ENCODE assay signal across 1 cellular context in the genomic region with DNA sequence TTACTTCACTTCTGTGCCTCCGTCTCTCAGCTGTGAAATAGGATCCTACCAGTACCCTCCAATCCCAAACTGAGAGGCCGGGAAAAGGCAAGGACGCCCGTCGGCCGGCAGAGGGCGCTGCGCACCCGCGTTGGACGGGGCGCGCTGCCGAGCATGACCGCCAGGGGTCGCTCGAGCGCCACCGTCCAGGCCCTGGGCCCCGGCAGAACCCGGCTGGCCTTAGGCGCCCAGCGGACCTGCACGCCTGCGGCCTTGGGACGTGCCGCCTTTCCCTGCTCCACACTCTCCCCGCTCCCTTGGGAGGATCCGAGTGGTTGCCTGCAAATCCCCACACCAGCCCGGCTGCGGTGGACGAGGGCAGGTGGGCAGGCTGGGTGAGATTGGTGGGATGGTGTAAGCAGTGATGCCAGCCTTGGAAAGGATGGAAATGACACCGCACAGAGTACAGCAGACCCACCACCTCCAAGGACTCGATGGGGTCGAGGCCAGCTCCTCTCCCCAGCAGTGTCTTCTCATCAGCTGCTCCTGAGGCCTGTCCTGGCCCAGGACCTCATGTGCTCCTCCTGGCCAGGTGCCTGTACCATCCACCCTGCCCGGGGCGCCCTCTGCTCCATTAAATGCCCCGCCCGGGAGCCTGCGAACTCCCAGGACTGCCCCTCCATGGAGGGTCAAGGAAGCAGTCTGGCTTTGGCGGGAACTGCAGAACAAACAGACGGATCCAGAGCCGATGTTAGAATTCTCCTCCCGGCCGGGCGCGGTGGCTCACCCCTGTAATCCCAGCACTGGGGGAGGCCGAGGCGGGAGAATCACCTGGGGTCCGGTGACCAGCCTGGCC.
TF ChIP-seq lines count a peak whose summit lies in the region.

No MANE protein-coding gene starts in this region.

TF ChIP-seq in K562, 482 proteins besides CTCF, POLR2A, EP300 and RAD21 (continued from another document):
- TF ChIP-seq SMAD2 (IDR thresholded peaks at IDR 0.05; ENCODE audit: low read depth, low read length) (no peak), CBFB (CRISPR knock-in tag; IDR thresholded peaks at IDR 0.05) (0 out of 2 replicates have a peak, but pooled peaks have one; percentile 44), NFRKB (IDR thresholded peaks at IDR 0.05; ENCODE audit: low read depth) (no peak), JUNB (CRISPR knock-in tag; conservative IDR thresholded peaks at IDR 0.05) (no peak), ASH1L (IDR thresholded peaks at IDR 0.05; ENCODE audit: borderline replicate concordance, low read depth, partially characterized antibody) (no peak), NBN (IDR thresholded peaks at IDR 0.05; ENCODE audit: low read depth) (no peak), ILF3 (IDR thresholded peaks at IDR 0.05; ENCODE audit: borderline replicate concordance) (no peak), MED1 (CRISPR knock-in tag; IDR thresholded peaks at IDR 0.05; ENCODE audit: borderline replicate concordance) (no peak), DNMT1 (IDR thresholded peaks at IDR 0.05) (no peak), KLF10 (CRISPR knock-in tag; IDR thresholded peaks at IDR 0.05) (no peak), ZNF133 (CRISPR knock-in tag; IDR thresholded peaks at IDR 0.05) (no peak)
- TF ChIP-seq, protein P1, sequence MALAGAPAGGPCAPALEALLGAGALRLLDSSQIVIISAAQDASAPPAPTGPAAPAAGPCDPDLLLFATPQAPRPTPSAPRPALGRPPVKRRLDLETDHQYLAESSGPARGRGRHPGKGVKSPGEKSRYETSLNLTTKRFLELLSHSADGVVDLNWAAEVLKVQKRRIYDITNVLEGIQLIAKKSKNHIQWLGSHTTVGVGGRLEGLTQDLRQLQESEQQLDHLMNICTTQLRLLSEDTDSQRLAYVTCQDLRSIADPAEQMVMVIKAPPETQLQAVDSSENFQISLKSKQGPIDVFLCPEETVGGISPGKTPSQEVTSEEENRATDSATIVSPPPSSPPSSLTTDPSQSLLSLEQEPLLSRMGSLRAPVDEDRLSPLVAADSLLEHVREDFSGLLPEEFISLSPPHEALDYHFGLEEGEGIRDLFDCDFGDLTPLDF (CRISPR knock-in tag; IDR thresholded peaks at IDR 0.05) = peak; percentile 84
- TF ChIP-seq, protein P2, sequence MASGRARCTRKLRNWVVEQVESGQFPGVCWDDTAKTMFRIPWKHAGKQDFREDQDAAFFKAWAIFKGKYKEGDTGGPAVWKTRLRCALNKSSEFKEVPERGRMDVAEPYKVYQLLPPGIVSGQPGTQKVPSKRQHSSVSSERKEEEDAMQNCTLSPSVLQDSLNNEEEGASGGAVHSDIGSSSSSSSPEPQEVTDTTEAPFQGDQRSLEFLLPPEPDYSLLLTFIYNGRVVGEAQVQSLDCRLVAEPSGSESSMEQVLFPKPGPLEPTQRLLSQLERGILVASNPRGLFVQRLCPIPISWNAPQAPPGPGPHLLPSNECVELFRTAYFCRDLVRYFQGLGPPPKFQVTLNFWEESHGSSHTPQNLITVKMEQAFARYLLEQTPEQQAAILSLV (tag; IDR thresholded peaks at IDR 0.05) = no peak
- TF ChIP-seq, protein P3, sequence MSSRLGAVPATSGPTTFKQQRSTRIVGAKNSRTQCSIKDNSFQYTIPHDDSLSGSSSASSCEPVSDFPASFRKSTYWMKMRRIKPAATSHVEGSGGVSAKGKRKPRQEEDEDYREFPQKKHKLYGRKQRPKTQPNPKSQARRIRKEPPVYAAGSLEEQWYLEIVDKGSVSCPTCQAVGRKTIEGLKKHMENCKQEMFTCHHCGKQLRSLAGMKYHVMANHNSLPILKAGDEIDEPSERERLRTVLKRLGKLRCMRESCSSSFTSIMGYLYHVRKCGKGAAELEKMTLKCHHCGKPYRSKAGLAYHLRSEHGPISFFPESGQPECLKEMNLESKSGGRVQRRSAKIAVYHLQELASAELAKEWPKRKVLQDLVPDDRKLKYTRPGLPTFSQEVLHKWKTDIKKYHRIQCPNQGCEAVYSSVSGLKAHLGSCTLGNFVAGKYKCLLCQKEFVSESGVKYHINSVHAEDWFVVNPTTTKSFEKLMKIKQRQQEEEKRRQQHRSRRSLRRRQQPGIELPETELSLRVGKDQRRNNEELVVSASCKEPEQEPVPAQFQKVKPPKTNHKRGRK (tag; IDR thresholded peaks at IDR 0.05) = no peak
